Comparison of ENCODE assay signal across 8 cellular contexts in genomic region chr4:53366301-53366716, GRCh38.
DNase-seq lines count a peak whose midpoint lies in the region; ATAC-seq lines count a peak whose summit lies in the region.

No MANE protein-coding gene starts in this region.

- peak overlapping the region; percentile 80 for H3K4me3 ChIP-seq in neuron (ENCODE audit: low read length)

- H3K27ac ChIP-seq in cingulate gyrus (ENCODE audit: low read depth, low read length) = peak overlapping the region; percentile 67

- no peaks in the 10 kb centered on the region for H3K36me3 ChIP-seq in neuron (ENCODE audit: insufficient read depth, low read length)

- ATAC-seq in GM18907 (IDR thresholded peaks at IDR 0.05; ENCODE audit: unreplicated experiment) (peak; percentile 20), HG03520 (IDR thresholded peaks at IDR 0.05; ENCODE audit: unreplicated experiment) (peak; percentile 36), HG02840 (IDR thresholded peaks at IDR 0.05; ENCODE audit: low FRiP score, unreplicated experiment) (no peak), HG03571 (IDR thresholded peaks at IDR 0.05; ENCODE audit: unreplicated experiment) (no peak)

- no peak for DNase-seq in cerebellar nuclear complex (lab: John Stamatoyannopoulos, UW)
- no peak for DNase-seq in DMS 273 (lab: John Stamatoyannopoulos, UW; ENCODE audit: unreplicated experiment)

- H3K27me3 ChIP-seq in neuron (ENCODE audit: insufficient read depth, low read length) = peaks cover 18% of the 10 kb centered on the region

- H3K4me1 ChIP-seq in neuron (ENCODE audit: insufficient read depth, low read length) = peaks cover 8% of the 10 kb centered on the region

- H2AFZ ChIP-seq in neuron (ENCODE audit: low read depth, low read length) = peak overlapping the region; percentile 94

- H3K9me3 ChIP-seq in neuron (ENCODE audit: low read length) = no peaks in the 10 kb centered on the region

Comparison
In these comparisons a context has a peak if more than half of its experiments do, and no peak if none do; other contexts are left out.
1. ATAC-seq: peak in GM18907 (single experiment) and HG03520 (single experiment); none in HG02840 (single experiment) and HG03571 (single experiment).